Comparison of ENCODE assay signal across 1 cellular context in genomic region chr13:113220141-113220598, GRCh38.
TF ChIP-seq lines count a peak whose summit lies in the region.

No MANE protein-coding gene starts in this region.

TF ChIP-seq in HepG2, 621 proteins besides CTCF, POLR2A, EP300 and RAD21 (continued from another document and continues in another):
- no peak for TF ChIP-seq ZNF142 (CRISPR knock-in tag; IDR thresholded peaks at IDR 0.05)
- TF ChIP-seq ZNF644 (CRISPR knock-in tag; IDR thresholded peaks at IDR 0.05; ENCODE audit: low read depth) = no peak
- no peak for TF ChIP-seq ZNF678 (CRISPR knock-in tag; IDR thresholded peaks at IDR 0.05)
- TF ChIP-seq CREB3 (CRISPR knock-in tag; IDR thresholded peaks at IDR 0.05) = no peak
- TF ChIP-seq PAX8 (CRISPR knock-in tag; IDR thresholded peaks at IDR 0.05; ENCODE audit: borderline replicate concordance) = no peak
- peak; percentile 57; the same call in 1 of the 2 replicates for TF ChIP-seq NR2C2 (CRISPR knock-in tag; IDR thresholded peaks at IDR 0.05; ENCODE audit: borderline replicate concordance)
- TF ChIP-seq ZNF616 (CRISPR knock-in tag; IDR thresholded peaks at IDR 0.05; ENCODE audit: low read depth) = no peak
- TF ChIP-seq SNAPC2 (CRISPR knock-in tag; IDR thresholded peaks at IDR 0.05) = no peak
- TF ChIP-seq CENPT (CRISPR knock-in tag; IDR thresholded peaks at IDR 0.05; ENCODE audit: low read depth) = no peak
- no peak for TF ChIP-seq THAP7 (CRISPR knock-in tag; IDR thresholded peaks at IDR 0.05)
- no peak for TF ChIP-seq NFE2L1 (CRISPR knock-in tag; IDR thresholded peaks at IDR 0.05; ENCODE audit: borderline replicate concordance)
- TF ChIP-seq ZNF326 (CRISPR knock-in tag; IDR thresholded peaks at IDR 0.05; ENCODE audit: borderline replicate concordance) = no peak
- no peak for TF ChIP-seq ARID3A (IDR thresholded peaks at IDR 0.05; ENCODE audit: low read depth, low read length)
- no peak for TF ChIP-seq CHD4 (IDR thresholded peaks at IDR 0.05; ENCODE audit: borderline replicate concordance, low read length)
- TF ChIP-seq ZBTB40 (IDR thresholded peaks at IDR 0.05) = no peak
- TF ChIP-seq ZBTB40 (CRISPR knock-in tag; IDR thresholded peaks at IDR 0.05) = peak; percentile 40; the same call in 1 of the 2 replicates
- no peak for TF ChIP-seq SIX4 (CRISPR knock-in tag; IDR thresholded peaks at IDR 0.05)
- no peak for TF ChIP-seq ZNF234 (CRISPR knock-in tag; conservative IDR thresholded peaks at IDR 0.05)
- no peak for TF ChIP-seq CBX2 (IDR thresholded peaks at IDR 0.05; ENCODE audit: low read depth, low read length)
- no peak for TF ChIP-seq CBX2 (CRISPR knock-in tag; IDR thresholded peaks at IDR 0.05; ENCODE audit: low read depth)
- no peak for TF ChIP-seq ZNF816 (CRISPR knock-in tag; IDR thresholded peaks at IDR 0.05; ENCODE audit: borderline replicate concordance)
- TF ChIP-seq ZNF512 (CRISPR knock-in tag; IDR thresholded peaks at IDR 0.05) = no peak
- no peak for TF ChIP-seq ZNF180 (CRISPR knock-in tag; IDR thresholded peaks at IDR 0.05; ENCODE audit: borderline replicate concordance, low read depth)
- no peak for TF ChIP-seq ZNF256 (CRISPR knock-in tag; conservative IDR thresholded peaks at IDR 0.05)
- TF ChIP-seq ZMAT5 (CRISPR knock-in tag; IDR thresholded peaks at IDR 0.05; ENCODE audit: borderline replicate concordance, low read depth) = no peak
- TF ChIP-seq ZFY (CRISPR knock-in tag; IDR thresholded peaks at IDR 0.05) = no peak
- TF ChIP-seq SETDB1 (CRISPR knock-in tag; IDR thresholded peaks at IDR 0.05; ENCODE audit: borderline replicate concordance) = no peak
